Comparison of ENCODE assay signal across 9 cellular contexts in genomic region chr5:77973253-77973609, GRCh38.
A peak's percentile ranks its signal among the peaks of the same experiment; 100 is the strongest.
DNase-seq lines count a peak whose midpoint lies in the region; ATAC-seq and TF ChIP-seq lines count a peak whose summit lies in the region.
"Had no signal": no experiment of that assay in that cellular context is flagged by ENCODE, and none has a peak within 500 bp of the region (broad histone marks: within the 10 kb centered on the region; RNA-seq: fewer than 3 reads in every experiment).

No MANE protein-coding gene starts in this region.

- ATAC-seq in lower lobe of right lung (peak; percentile 40 to 41), upper lobe of right lung (peak; percentile 62)

- TF ChIP-seq CTCF in brain (conservative IDR thresholded peaks at IDR 0.05) (no peak), lower lobe of right lung (IDR thresholded peaks at IDR 0.05) (no peak), upper lobe of right lung (IDR thresholded peaks at IDR 0.05) (no peak), GM20000 (IDR thresholded peaks at IDR 0.05; ENCODE audit: extremely low read depth, missing control alignments) (no peak)

- H3K27me3 Mint-ChIP-seq in brain, result peaks cover 97% of the 10 kb centered on the region

- peak overlapping the region; percentile 40 for H3K4me3 ChIP-seq in lower lobe of right lung
- peak overlapping the region; percentile 26 for H3K4me3 ChIP-seq in upper lobe of right lung

- H3K27ac Mint-ChIP-seq in brain, result no peak overlapping the region

- intact Hi-C loops in lower lobe of right lung (cut with DNase I), result no loop called here
- intact Hi-C loops in upper lobe of right lung (cut with DNase I), result no loop called here

- H3K4me1 Mint-ChIP-seq in brain, result peaks cover 16% of the 10 kb centered on the region

- DNase-seq in stimulated activated CD4-positive, alpha-beta T cell treated with anti-CD3 and anti-CD28 coated beads, Interleukin-15, amount 100 ng/mL, for 24 hours, result peak; percentile 13
- DNase-seq in stimulated activated CD4-positive, alpha-beta T cell treated with anti-CD3 and anti-CD28 coated beads, Interleukin-2, amount 100 ng/mL, for 24 hours, result no peak
- no peak for DNase-seq in lower lobe of right lung
- no peak for DNase-seq in upper lobe of right lung
- no peak for DNase-seq in GM20000 (ENCODE audit: low spot score)
- no peak for DNase-seq in NCI-H1694 treated with DMSO at 0.1 percent for 48 hours (lab: John Stamatoyannopoulos, UW)
- DNase-seq in 8988T, result no peak
- DNase-seq: MV-4-11 had no signal

- H3K27me3 ChIP-seq in lower lobe of right lung (ENCODE audit: low read depth) (peaks cover 58% of the 10 kb centered on the region), upper lobe of right lung (peaks cover 49% of the 10 kb centered on the region)

- peaks cover 0 to 16% (median 8%) of the 10 kb centered on the region in 5 experiments for H3K9me3 Mint-ChIP-seq in brain

- H3K36me3 ChIP-seq in lower lobe of right lung, result no peaks in the 10 kb centered on the region
- no peaks in the 10 kb centered on the region for H3K36me3 ChIP-seq in upper lobe of right lung

- no peaks in the 10 kb centered on the region for H3K36me3 Mint-ChIP-seq in brain

- H3K4me1 ChIP-seq in lower lobe of right lung, result peaks cover 19% of the 10 kb centered on the region
- H3K4me1 ChIP-seq in upper lobe of right lung, result peaks cover 11% of the 10 kb centered on the region

- H3K9me3 ChIP-seq in lower lobe of right lung (no peaks in the 10 kb centered on the region), upper lobe of right lung (no peaks in the 10 kb centered on the region)

- H3K27ac ChIP-seq in lower lobe of right lung, result no peak overlapping the region
- H3K27ac ChIP-seq in upper lobe of right lung, result no peak overlapping the region

- H3K4me3 Mint-ChIP-seq in brain, result peak overlapping the region; percentile 60 to 78 (median 77)
